In the genomic region with DNA sequence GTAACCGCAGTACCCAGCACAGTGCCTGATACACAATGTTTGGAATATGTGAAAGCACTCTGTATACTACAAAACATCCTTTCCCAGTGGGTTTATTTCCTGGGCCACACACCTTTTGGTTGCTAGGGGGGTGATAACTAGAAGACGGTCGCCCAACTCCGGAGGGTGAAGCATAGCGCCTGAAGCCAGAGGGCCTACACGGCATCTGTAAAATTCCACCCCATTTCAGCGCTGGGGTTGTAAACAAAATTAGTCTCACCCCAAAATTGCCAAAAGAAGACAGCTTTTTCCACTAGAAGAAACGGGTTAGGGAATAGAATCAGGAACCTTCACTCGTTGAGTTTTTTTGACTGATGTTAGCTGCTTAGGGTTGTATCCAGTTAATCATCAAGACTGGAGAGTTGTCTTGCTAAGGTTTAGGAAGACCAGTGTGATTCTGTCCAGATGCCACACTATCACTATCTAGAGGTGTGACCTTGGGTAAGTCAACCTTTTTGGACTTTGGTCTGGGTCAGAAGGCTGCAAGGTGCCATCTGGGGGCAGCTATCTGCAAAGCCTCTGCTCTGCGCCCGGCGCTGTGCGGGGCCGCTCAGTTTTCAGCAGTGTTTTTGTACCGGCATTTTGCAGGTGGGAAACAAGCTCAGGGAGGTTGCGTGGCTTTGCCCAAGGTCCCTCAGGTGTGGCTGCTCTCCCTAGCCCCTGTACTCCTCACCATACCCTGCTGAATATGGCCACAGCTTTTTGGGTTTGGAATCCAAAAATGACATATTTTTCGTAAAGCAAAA, we compare ENCODE assay signal across 9 cellular contexts. TPM values are rescaled to one million over a fixed set of nuclear protein-coding genes. Genes with fewer than 3 reads are reported as not detected.
DNase-seq lines count a peak whose midpoint lies in the region; ATAC-seq, FAIRE-seq and TF ChIP-seq lines count a peak whose summit lies in the region.
"Had no signal": no experiment of that assay in that cellular context is flagged by ENCODE, and none has a peak within 500 bp of the region (broad histone marks: within the 10 kb centered on the region; RNA-seq: fewer than 3 reads in every experiment).

No MANE protein-coding gene starts in this region.

- no peak for FAIRE-seq in H1 (lab: Jason Lieb, UNC)

- no peak overlapping the region for H3K23ac ChIP-seq in H1 (ENCODE audit: insufficient read length)

- H2AFZ ChIP-seq in OCI-LY3 (ENCODE audit: low read depth, low read length), result no peak overlapping the region
- no peak overlapping the region for H2AFZ ChIP-seq in H1 (ENCODE audit: low read length)

- H4K91ac ChIP-seq in H1 (replicated peaks; ENCODE audit: insufficient read length, low read length), result no peak overlapping the region

- H3K4me3 ChIP-seq in CD4-positive, CD25-positive, alpha-beta regulatory T cell (ENCODE audit: low read depth, low read length), result peak overlapping the region; percentile 62
- H3K4me3 ChIP-seq in OCI-LY3 (ENCODE audit: low read length) (peak overlapping the region; percentile 91), H1 (ENCODE audit: extremely low read depth in 1 of 4, insufficient read depth in 2 of 4, low read depth in 3 of 4, low read length in 4 of 4) (peak overlapping the region; percentile 78 to 97 (median 86)), neutrophil (ENCODE audit: low read depth in 1 of 2, low read length in 1 of 2) (peak overlapping the region in 1 of 2 experiments; percentile 73)

- TF ChIP-seq CTCF in OCI-LY3 (IDR thresholded peaks at IDR 0.05; ENCODE audit: low read depth, low read length), result no peak
- TF ChIP-seq CTCF in H1 (IDR thresholded peaks at IDR 0.05; ENCODE audit: control extremely low read depth in 1 of 3, insufficient read depth in 1 of 3, low read depth in 1 of 3, low read length in 3 of 3), result no peak
- no peak for TF ChIP-seq CTCF in neutrophil (IDR thresholded peaks at IDR 0.05)

- H3K18ac ChIP-seq in H1 (ENCODE audit: extremely low read depth, low read length), result no peak overlapping the region

- peaks cover 5% of the 10 kb centered on the region for H3K36me3 Mint-ChIP-seq in CD4-positive, CD25-positive, alpha-beta regulatory T cell

- H2BK5ac ChIP-seq in H1 (ENCODE audit: low read depth, low read length), result no peak overlapping the region

- H3K4me3 Mint-ChIP-seq in CD4-positive, CD25-positive, alpha-beta regulatory T cell, result peak overlapping the region; percentile 90 to 94 (median 94)

- POLR2A ChIA-PET in H1 (lab: Charles Lee; ENCODE audit: partially characterized antibody), result interaction anchor here (0.8 to 1.6 kb wide), 4 partner anchors 14 to 233 kb away, joined by 3 to 5 read pairs (median 3); no protein-coding TSS in a partner anchor

- no peak overlapping the region for H2AK5ac ChIP-seq in H1 (ENCODE audit: low read depth, low read length)

- H2BK12ac ChIP-seq in H1 (ENCODE audit: low read depth, low read length), result no peak overlapping the region

- ATAC-seq in CD4-positive, CD25-positive, alpha-beta regulatory T cell (ENCODE audit: low read depth in 2 of 2), result no peak
- ATAC-seq in HG03521 (IDR thresholded peaks at IDR 0.05; ENCODE audit: unreplicated experiment) (no peak), GM21786 (IDR thresholded peaks at IDR 0.05; ENCODE audit: unreplicated experiment) (no peak)

- no peak overlapping the region for H2BK20ac ChIP-seq in H1 (ENCODE audit: low read length)

- no peak overlapping the region for H4K5ac ChIP-seq in H1 (ENCODE audit: insufficient read length, low read depth, low read length)

- H4K8ac ChIP-seq in H1 (ENCODE audit: extremely low read depth, insufficient read depth, low read length), result no peak overlapping the region; the same call in 1 of the 2 replicates

- H3K27me3 Mint-ChIP-seq in CD4-positive, CD25-positive, alpha-beta regulatory T cell, result peaks cover 18% of the 10 kb centered on the region

- H3K79me2 ChIP-seq in OCI-LY3 (ENCODE audit: low read length), result peaks cover 15% of the 10 kb centered on the region
- H3K79me2 ChIP-seq in H1 (ENCODE audit: control insufficient read depth in 1 of 2, insufficient read depth in 2 of 2, low read length in 2 of 2), result no peaks in the 10 kb centered on the region; a peak in 1 of 4 replicates

- no peak for TF ChIP-seq EP300 in H1 (IDR thresholded peaks at IDR 0.05; ENCODE audit: borderline replicate concordance in 1 of 2, low read depth in 2 of 2, low read length in 2 of 2)

- H2BK15ac ChIP-seq in H1 (ENCODE audit: low read length), result no peak overlapping the region

- no peak overlapping the region for H3K4ac ChIP-seq in H1 (replicated peaks; ENCODE audit: insufficient read length, low read depth, low read length)

- peaks cover 0 to 4% (median 0%) of the 10 kb centered on the region in 7 donors for H3K9me3 Mint-ChIP-seq in CD4-positive, CD25-positive, alpha-beta regulatory T cell

- WGBS in H1 (ENCODE audit: extremely low coverage in 1 of 2, insufficient coverage in 1 of 2, insufficient read length in 1 of 2, insufficient replicate concordance in 2 of 2, low coverage in 1 of 2, low lambda C conversion rate in 2 of 2, missing lambda C conversion rate in 1 of 2), 2 experiments, result 93% methylated on average over 17 of the region's 17 CpGs; no CpG with 5 or more reads in 1 of the 2 experiments

- H3K9ac ChIP-seq in OCI-LY3 (ENCODE audit: low read length) (peak overlapping the region; percentile 88; the same call in 1 of the 2 replicates), H1 (replicated peaks in 1 of 4; ENCODE audit: extremely low read depth in 1 of 4, low read depth in 3 of 4, low read length in 3 of 4) (peak overlapping the region in 2 of 4 experiments; percentile 63; a peak in 3 of 7 replicates)

- H3K56ac ChIP-seq in H1 (replicated peaks; ENCODE audit: insufficient read length, low read depth, low read length), result no peak overlapping the region

- 0 out of 3 replicates have a peak, but pooled peaks of 1 of the 2 experiments have one; percentile 14 for TF ChIP-seq POLR2A in H1 (IDR thresholded peaks at IDR 0.05; ENCODE audit: control extremely low read depth in 1 of 2, low read depth in 2 of 2, low read length in 2 of 2)

- H3K4me1 Mint-ChIP-seq in CD4-positive, CD25-positive, alpha-beta regulatory T cell, result peaks cover 12 to 61% (median 34%) of the 10 kb centered on the region in 4 donors

- H3K4me2 ChIP-seq in OCI-LY3 (ENCODE audit: low read length) (peak overlapping the region; percentile 97), H1 (ENCODE audit: insufficient read depth in 1 of 2, low read depth in 2 of 2, low read length in 2 of 2) (peak overlapping the region; percentile 72 to 83)

- no peaks in the 10 kb centered on the region; the same call in 1 of the 2 replicates for H3K79me1 ChIP-seq in H1 (ENCODE audit: low read depth, low read length)

- H4K20me1 ChIP-seq in OCI-LY3 (ENCODE audit: insufficient read depth, low read length), result no peaks in the 10 kb centered on the region
- H4K20me1 ChIP-seq in H1 (replicated peaks in 1 of 2; ENCODE audit: control insufficient read depth in 1 of 2, insufficient read depth in 2 of 2, low read length in 2 of 2), result peaks cover 0 to 2% of the 10 kb centered on the region in 2 experiments

- no peak for DNase-seq in CD4-positive, CD25-positive, alpha-beta regulatory T cell
- DNase-seq in H1 (ENCODE audit: low read depth in 1 of 2, low spot score in 2 of 2), result no peak
- DNase-seq in GM19240 (ENCODE audit: insufficient read length, low spot score), result no peak
- DNase-seq in NCI-H2171 (lab: John Stamatoyannopoulos, UW), result no peak
- DNase-seq: NCI-H1930 had no signal

- peak overlapping the region; percentile 76 to 96 (median 90) for H3K27ac Mint-ChIP-seq in CD4-positive, CD25-positive, alpha-beta regulatory T cell

- no peak overlapping the region for H3K14ac ChIP-seq in H1 (ENCODE audit: insufficient read length)

- H3K27me3 ChIP-seq in CD4-positive, CD25-positive, alpha-beta regulatory T cell (ENCODE audit: control insufficient read depth, insufficient read depth, low read length), result no peaks in the 10 kb centered on the region
- no peaks in the 10 kb centered on the region for H3K27me3 ChIP-seq in OCI-LY3 (ENCODE audit: low read depth, low read length)
- 0 out of 7 replicates have a peak, but pooled peaks cover 0 to 2% (median 0%) of the 10 kb centered on the region in 4 experiments for H3K27me3 ChIP-seq in H1 (replicated peaks in 1 of 4; ENCODE audit: control insufficient read depth in 3 of 4, extremely low read depth in 1 of 4, insufficient read depth in 3 of 4, low read length in 3 of 4)
- no peaks in the 10 kb centered on the region for H3K27me3 ChIP-seq in neutrophil

- H3K36me3 ChIP-seq in CD4-positive, CD25-positive, alpha-beta regulatory T cell (ENCODE audit: control insufficient read depth, insufficient read depth, low read length), result peaks cover under 1% of the 10 kb centered on the region
- H3K36me3 ChIP-seq in OCI-LY3 (replicated peaks; ENCODE audit: low read depth, low read length) (no peaks in the 10 kb centered on the region), H1 (ENCODE audit: control insufficient read depth in 2 of 4, insufficient read depth in 4 of 4, low read length in 3 of 4) (peaks cover 0 to 1% (median 0%) of the 10 kb centered on the region in 4 experiments; a peak in 1 of 8 replicates), neutrophil (peaks cover 5% of the 10 kb centered on the region)

- CTCF ChIA-PET in H1 (lab: Charles Lee; ENCODE audit: partially characterized antibody), result interaction anchor here (0.6 to 3.7 kb wide), 9 partner anchors 12 to 225 kb away, joined by 3 to 22 read pairs (median 4); partner anchors contain the start of gene MOK

- no peak for TF ChIP-seq RAD21 in H1 (IDR thresholded peaks at IDR 0.05 in 1 of 2, conservative IDR thresholded peaks at IDR 0.05 in 1 of 2; ENCODE audit: low read depth in 2 of 2, low read length in 2 of 2)

- no peak overlapping the region for H2BK120ac ChIP-seq in H1 (replicated peaks; ENCODE audit: low read depth, low read length)

- H3K9me3 ChIP-seq in CD4-positive, CD25-positive, alpha-beta regulatory T cell (ENCODE audit: control insufficient read depth in 2 of 2, low read length in 2 of 2), result no peaks in the 10 kb centered on the region
- H3K9me3 ChIP-seq in OCI-LY3 (ENCODE audit: insufficient read depth, low read length) (no peaks in the 10 kb centered on the region), H1 (ENCODE audit: insufficient read depth in 2 of 2, low read depth in 1 of 2, low read length in 1 of 2) (no peaks in the 10 kb centered on the region), neutrophil (no peaks in the 10 kb centered on the region)

- peaks cover 37% of the 10 kb centered on the region for H3K4me1 ChIP-seq in CD4-positive, CD25-positive, alpha-beta regulatory T cell (ENCODE audit: control insufficient read depth, insufficient read depth, low read length, poor library complexity, severe bottlenecking)
- peaks cover 28% of the 10 kb centered on the region for H3K4me1 ChIP-seq in OCI-LY3 (ENCODE audit: low read length)
- peaks cover 0 to 9% (median 4%) of the 10 kb centered on the region in 4 experiments; a peak in 4 of 7 replicates for H3K4me1 ChIP-seq in H1 (replicated peaks in 1 of 4; ENCODE audit: control insufficient read depth in 3 of 4, insufficient read depth in 4 of 4, low read length in 3 of 4)
- peaks cover 40 to 41% of the 10 kb centered on the region in 2 experiments for H3K4me1 ChIP-seq in neutrophil (ENCODE audit: control insufficient read depth in 1 of 2, insufficient read depth in 1 of 2, low read depth in 1 of 2, low read length in 1 of 2)

- H3K23me2 ChIP-seq in H1 (ENCODE audit: low read depth, low read length), result peaks cover 17% of the 10 kb centered on the region

- H3K27ac ChIP-seq in CD4-positive, CD25-positive, alpha-beta regulatory T cell (ENCODE audit: insufficient read depth, low read length, poor library complexity, severe bottlenecking), result peak overlapping the region; percentile 93
- H3K27ac ChIP-seq in OCI-LY3 (ENCODE audit: low read length), result no peak overlapping the region
- no peak overlapping the region for H3K27ac ChIP-seq in H1 (ENCODE audit: low read depth, low read length)
- H3K27ac ChIP-seq in neutrophil, result peak overlapping the region; percentile 91

RNA-seq across cellular contexts. Expression of gene ZNF839, which starts 1.3 kb away (rescaled TPM):
- 15.3 TPM for total RNA-seq in CD4-positive, CD25-positive, alpha-beta regulatory T cell
- polyA plus RNA-seq in CD4-positive, CD25-positive, alpha-beta regulatory T cell, result 1 to 10 TPM; 3.1 to 7.8 (median 4.2) TPM
- 8.3 and 9.4 TPM in 2 replicates for total RNA-seq in H1 (2021; fragmentation: NEBNext Ultra II Directional; extraction: Animal tissue kit (Norgen Biotek cat#: 25700))
- polyA plus RNA-seq in H1 (2011; rRNA removed), result 8.1 and 10.0 TPM in 2 replicates
- 12.1 TPM for polyA plus RNA-seq in H1 (2011; cell fraction: cytosol; rRNA removed)
- 16.8 TPM for polyA plus RNA-seq in H1 (2011; cell fraction: nucleus; rRNA removed)
- polyA plus RNA-seq in H1 (2012, experiment 1 of 2), result 7.1 to 9.9 TPM (median 8.8 TPM) in 4 replicates
- polyA plus RNA-seq in H1 (2012, experiment 2 of 2), result 3.8 TPM
- polyA plus RNA-seq in H1 (2013, experiment 1 of 2), result 7.7 TPM
- polyA plus RNA-seq in H1 (2013, experiment 2 of 2), result 6.8 TPM
- polyA minus RNA-seq in H1 (2011; rRNA and poly(A)+ RNA removed), result 6.6 and 7.8 TPM in 2 replicates
- 6.6 TPM for polyA minus RNA-seq in H1 (2011; cell fraction: cytosol; rRNA and poly(A)+ RNA removed)
- polyA minus RNA-seq in H1 (2011; cell fraction: nucleus; rRNA and poly(A)+ RNA removed), result 15.0 TPM

RNA-seq across cellular contexts. Expression of gene MOK, which starts 15.9 kb away (rescaled TPM):
- total RNA-seq in CD4-positive, CD25-positive, alpha-beta regulatory T cell, result 1.0 TPM
- 1 to 10 TPM in 1 of 4 donors, under 1 TPM in 2, not detected in 1; 0.73 to 1.4 (median 0.89) TPM for polyA plus RNA-seq in CD4-positive, CD25-positive, alpha-beta regulatory T cell
- total RNA-seq in H1 (2021; fragmentation: NEBNext Ultra II Directional; extraction: Animal tissue kit (Norgen Biotek cat#: 25700)), result 1.7 and 2.5 TPM in 2 replicates
- 2.1 and 2.8 TPM in 2 replicates for polyA plus RNA-seq in H1 (2011; rRNA removed)
- polyA plus RNA-seq in H1 (2011; cell fraction: cytosol; rRNA removed), result 2.8 TPM
- polyA plus RNA-seq in H1 (2011; cell fraction: nucleus; rRNA removed), result 5.2 TPM
- 2.3 to 2.7 TPM (median 2.5 TPM) in 4 replicates for polyA plus RNA-seq in H1 (2012, experiment 1 of 2)
- polyA plus RNA-seq in H1 (2012, experiment 2 of 2), result 1.3 TPM
- 1.6 TPM for polyA plus RNA-seq in H1 (2013, experiment 1 of 2)
- polyA plus RNA-seq in H1 (2013, experiment 2 of 2), result 2.1 TPM
- polyA minus RNA-seq in H1 (2011; rRNA and poly(A)+ RNA removed), result 1.7 and 3.7 TPM in 2 replicates
- 1.8 TPM for polyA minus RNA-seq in H1 (2011; cell fraction: cytosol; rRNA and poly(A)+ RNA removed)
- polyA minus RNA-seq in H1 (2011; cell fraction: nucleus; rRNA and poly(A)+ RNA removed), result 6.1 TPM

RNA-seq across cellular contexts. Expression of gene CINP, which starts 41.8 kb away (rescaled TPM):
- total RNA-seq in CD4-positive, CD25-positive, alpha-beta regulatory T cell, result 21.5 TPM
- 10 to 100 TPM; 33.3 to 57.0 (median 42.8) TPM for polyA plus RNA-seq in CD4-positive, CD25-positive, alpha-beta regulatory T cell
- total RNA-seq in H1 (2021; fragmentation: NEBNext Ultra II Directional; extraction: Animal tissue kit (Norgen Biotek cat#: 25700)), result 47.8 and 53.2 TPM in 2 replicates
- 51.6 and 59.9 TPM in 2 replicates for polyA plus RNA-seq in H1 (2011; rRNA removed)
- 51.3 TPM for polyA plus RNA-seq in H1 (2011; cell fraction: cytosol; rRNA removed)
- polyA plus RNA-seq in H1 (2011; cell fraction: nucleus; rRNA removed), result 31.1 TPM
- polyA plus RNA-seq in H1 (2012, experiment 1 of 2), result 34.7 to 41.9 TPM (median 36.2 TPM) in 4 replicates
- polyA plus RNA-seq in H1 (2012, experiment 2 of 2), result 40.1 TPM
- polyA plus RNA-seq in H1 (2013, experiment 1 of 2), result 34.2 TPM
- 35.7 TPM for polyA plus RNA-seq in H1 (2013, experiment 2 of 2)
- 21.3 and 34.7 TPM in 2 replicates for polyA minus RNA-seq in H1 (2011; rRNA and poly(A)+ RNA removed)
- 15.2 TPM for polyA minus RNA-seq in H1 (2011; cell fraction: cytosol; rRNA and poly(A)+ RNA removed)
- polyA minus RNA-seq in H1 (2011; cell fraction: nucleus; rRNA and poly(A)+ RNA removed), result 16.9 TPM

RNA-seq across cellular contexts. Expression of gene TECPR2, which starts 41.9 kb away (rescaled TPM):
- total RNA-seq in CD4-positive, CD25-positive, alpha-beta regulatory T cell, result 12.7 TPM
- polyA plus RNA-seq in CD4-positive, CD25-positive, alpha-beta regulatory T cell, result 1 to 10 TPM; 2.4 to 2.9 (median 2.7) TPM
- 19.4 and 23.2 TPM in 2 replicates for total RNA-seq in H1 (2021; fragmentation: NEBNext Ultra II Directional; extraction: Animal tissue kit (Norgen Biotek cat#: 25700))
- polyA plus RNA-seq in H1 (2011; rRNA removed), result 6.8 and 9.2 TPM in 2 replicates
- 11.0 TPM for polyA plus RNA-seq in H1 (2011; cell fraction: cytosol; rRNA removed)
- polyA plus RNA-seq in H1 (2011; cell fraction: nucleus; rRNA removed), result 11.4 TPM
- polyA plus RNA-seq in H1 (2012, experiment 1 of 2), result 7.6 to 8.8 TPM (median 8.3 TPM) in 4 replicates
- polyA plus RNA-seq in H1 (2012, experiment 2 of 2), result 4.4 TPM
- 8.5 TPM for polyA plus RNA-seq in H1 (2013, experiment 1 of 2)
- polyA plus RNA-seq in H1 (2013, experiment 2 of 2), result 6.4 TPM
- polyA minus RNA-seq in H1 (2011; rRNA and poly(A)+ RNA removed), result 17.1 and 21.0 TPM in 2 replicates
- 10.2 TPM for polyA minus RNA-seq in H1 (2011; cell fraction: cytosol; rRNA and poly(A)+ RNA removed)
- polyA minus RNA-seq in H1 (2011; cell fraction: nucleus; rRNA and poly(A)+ RNA removed), result 14.1 TPM

Comparison
In these comparisons a context has a peak if more than half of its experiments do, and no peak if none do; other contexts are left out.
1. H3K27ac ChIP-seq: peak in CD4-positive, CD25-positive, alpha-beta regulatory T cell (single experiment) and neutrophil (single experiment); none in OCI-LY3 (single experiment) and H1 (single experiment).